Comparison of ENCODE assay signal across 20 cellular contexts in genomic region chr4:155818639-155819038, GRCh38. TPM values are rescaled to one million over a fixed set of nuclear protein-coding genes. Genes with fewer than 3 reads are reported as not detected.
"Had no signal": no experiment of that assay in that cellular context is flagged by ENCODE, and none has a peak within 500 bp of the region (broad histone marks: within the 10 kb centered on the region; RNA-seq: fewer than 3 reads in every experiment).

No MANE protein-coding gene starts in this region.

- ATAC-seq: foreskin keratinocyte; stimulated activated naive CD8-positive, alpha-beta T cell treated with anti-CD3 and anti-CD28 coated beads, Interleukin-15, amount 100 ng/mL, for 72 hours; upper lobe of right lung had no signal

- H3K4me1 ChIP-seq: foreskin keratinocyte, spleen, upper lobe of right lung had no signal

- H3K36me3 ChIP-seq: brain microvascular endothelial cell, spleen, upper lobe of right lung had no signal

- H3K4me1 Mint-ChIP-seq: neural crest cell; stimulated activated naive CD8-positive, alpha-beta T cell treated with anti-CD3 and anti-CD28 coated beads, Interleukin-15, amount 100 ng/mL, for 72 hours had no signal

- H3K27ac ChIP-seq: brain microvascular endothelial cell, foreskin keratinocyte, spleen, upper lobe of right lung had no signal

- H3K9me3 Mint-ChIP-seq: neural crest cell; stimulated activated naive CD8-positive, alpha-beta T cell treated with anti-CD3 and anti-CD28 coated beads, Interleukin-15, amount 100 ng/mL, for 72 hours had no signal

- H3K4me3 Mint-ChIP-seq: activated naive CD8-positive, alpha-beta T cell; neural crest cell; stimulated activated naive CD8-positive, alpha-beta T cell treated with anti-CD3 and anti-CD28 coated beads, Interleukin-15, amount 100 ng/mL, for 72 hours had no signal

- H3K4me3 ChIP-seq: lung, spleen, upper lobe of right lung had no signal

- H3K9me3 ChIP-seq: spleen, upper lobe of right lung had no signal

- H3K27ac Mint-ChIP-seq: activated naive CD8-positive, alpha-beta T cell; stimulated activated naive CD8-positive, alpha-beta T cell treated with anti-CD3 and anti-CD28 coated beads, Interleukin-15, amount 100 ng/mL, for 72 hours had no signal

- DNase-seq: activated CD4-positive, alpha-beta T cell treated with anti-CD3 and anti-CD28 coated beads, Interleukin-2, amount 50 U/mL, for 1 hour; activated CD4-positive, CD25-positive, alpha-beta regulatory T cell; activated CD8-positive, alpha-beta memory T cell treated with anti-CD3 and anti-CD28 coated beads for 24 hours; activated gamma-delta T cell treated with Interleukin-2 at 50 U/mL for 16 hours; brain microvascular endothelial cell; cerebellar nuclear complex; erythroblast; left cardiac atrium; spleen; stimulated activated naive CD8-positive, alpha-beta T cell treated with anti-CD3 and anti-CD28 coated beads, Interleukin-15, amount 100 ng/mL, for 72 hours; upper lobe of right lung had no signal

- H3K36me3 Mint-ChIP-seq: activated naive CD8-positive, alpha-beta T cell had no signal

- H3K27me3 ChIP-seq: brain microvascular endothelial cell, foreskin keratinocyte, spleen, upper lobe of right lung had no signal

RNA-seq across cellular contexts. Expression of gene ASIC5, which starts 47.4 kb away (rescaled TPM):
- total RNA-seq: dermis microvascular lymphatic vessel endothelial cell, foreskin keratinocyte, left cardiac atrium, lung, neural crest cell, osteoblast, pulmonary artery endothelial cell, sciatic nerve, spleen, temporal lobe, upper lobe of right lung had no signal
- polyA plus RNA-seq: foreskin keratinocyte, lung, spleen had no signal
